In the genomic region with DNA sequence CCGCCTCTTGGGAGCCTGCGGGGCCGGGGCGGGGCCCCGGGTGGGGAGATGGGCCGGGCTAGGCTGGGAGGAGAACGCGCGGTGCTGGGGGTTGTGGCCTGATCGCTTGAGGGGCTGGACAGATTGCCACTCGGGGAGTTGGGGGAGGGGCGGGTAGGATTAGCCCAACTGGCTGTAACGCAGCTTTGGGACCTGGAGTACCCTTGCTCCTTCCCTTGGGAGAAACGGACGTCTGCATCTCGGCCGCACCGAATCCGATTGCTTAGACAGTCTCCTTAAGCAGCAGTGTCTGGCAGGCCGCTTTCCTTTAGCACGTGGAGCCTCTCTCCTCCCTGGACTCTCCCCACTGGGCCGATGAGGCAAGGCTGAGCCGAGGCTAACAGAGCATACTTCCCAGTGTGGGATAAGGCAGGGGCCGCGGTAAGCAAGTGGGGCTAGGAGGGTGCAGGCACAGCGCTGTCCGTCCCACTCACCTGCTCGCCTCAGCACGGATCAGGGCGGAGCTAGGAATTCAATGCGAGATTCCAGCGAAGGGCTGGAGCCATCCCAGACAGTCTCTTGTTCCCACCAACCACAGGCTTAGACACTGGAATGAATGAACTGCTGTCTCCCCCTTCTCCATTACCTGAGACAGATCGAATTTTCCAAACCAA, we compare ENCODE assay signal across 8 cellular contexts. TPM values are rescaled to one million over a fixed set of nuclear protein-coding genes. Genes with fewer than 3 reads are reported as not detected.
DNase-seq lines count a peak whose midpoint lies in the region; ATAC-seq and TF ChIP-seq lines count a peak whose summit lies in the region.

No MANE protein-coding gene starts in this region.

- H3K4me1 Mint-ChIP-seq in activated naive CD8-positive, alpha-beta T cell treated with anti-CD3 and anti-CD28 coated beads, Interleukin-2, amount 50 U/mL, for 24 hours: peaks cover 37% of the 10 kb centered on the region

- no CpG with 5 or more reads among the region's 33 CpGs for WGBS in iPS DF 6.9 (ENCODE audit: insufficient coverage, insufficient read length)
- 3 to 13% methylated on average over 33 of the region's 33 CpGs for WGBS in sigmoid colon, 2 donors

- peak overlapping the region; percentile 90 for H3K4me3 Mint-ChIP-seq in activated naive CD8-positive, alpha-beta T cell treated with anti-CD3 and anti-CD28 coated beads, Interleukin-2, amount 50 U/mL, for 24 hours

- H3K4me3 ChIP-seq in BE2C (ENCODE audit: low read depth, low read length) (peak overlapping the region; percentile 45), iPS DF 6.9 (ENCODE audit: low read length) (peak overlapping the region; percentile 28; the same call in 1 of the 2 replicates), sigmoid colon (peak overlapping the region; percentile 58 to 85 (median 74))

- DNase-seq in BE2C: no peak
- peak; percentile 12 to 71 for DNase-seq in NCI-H187 (lab: John Stamatoyannopoulos, UW)
- DNase-seq in activated naive CD8-positive, alpha-beta T cell treated with anti-CD3 and anti-CD28 coated beads, Interleukin-2, amount 50 U/mL, for 24 hours: no peak
- DNase-seq in iPS DF 6.9 (ENCODE audit: low read depth, low spot score): peak; percentile 60
- DNase-seq in sigmoid colon: no peak
- DNase-seq in NCI-H446 (lab: John Stamatoyannopoulos, UW): no peak

- H3K4me1 ChIP-seq in BE2C: peaks cover 16% of the 10 kb centered on the region
- peaks cover 8% of the 10 kb centered on the region; the same call in 1 of the 2 replicates for H3K4me1 ChIP-seq in iPS DF 6.9 (ENCODE audit: control insufficient read depth, insufficient read depth, low read length)
- H3K4me1 ChIP-seq in sigmoid colon: peaks cover 0 to 33% (median 24%) of the 10 kb centered on the region in 4 donors

- H3K27ac ChIP-seq in iPS DF 6.9 (ENCODE audit: low read length) (peak overlapping the region; percentile 11), sigmoid colon (peak overlapping the region; percentile 87 to 96 (median 91))

- H3K27ac Mint-ChIP-seq in activated naive CD8-positive, alpha-beta T cell treated with anti-CD3 and anti-CD28 coated beads, Interleukin-2, amount 50 U/mL, for 24 hours: peak overlapping the region; percentile 77

- no peaks in the 10 kb centered on the region for H3K27me3 Mint-ChIP-seq in activated naive CD8-positive, alpha-beta T cell treated with anti-CD3 and anti-CD28 coated beads, Interleukin-2, amount 50 U/mL, for 24 hours

- H3K9me3 Mint-ChIP-seq in activated naive CD8-positive, alpha-beta T cell treated with anti-CD3 and anti-CD28 coated beads, Interleukin-2, amount 50 U/mL, for 24 hours: no peaks in the 10 kb centered on the region

- no peaks in the 10 kb centered on the region for H3K9me3 ChIP-seq in BE2C
- H3K9me3 ChIP-seq in iPS DF 6.9 (ENCODE audit: control insufficient read depth, insufficient read depth, low read length): no peaks in the 10 kb centered on the region
- no peaks in the 10 kb centered on the region for H3K9me3 ChIP-seq in sigmoid colon

- ATAC-seq in GM21528 (IDR thresholded peaks at IDR 0.05; ENCODE audit: low FRiP score, unreplicated experiment) (peak; percentile 18), GM21723 (IDR thresholded peaks at IDR 0.05; ENCODE audit: unreplicated experiment) (no peak)
- ATAC-seq in activated naive CD8-positive, alpha-beta T cell treated with anti-CD3 and anti-CD28 coated beads, Interleukin-2, amount 50 U/mL, for 24 hours: peak; percentile 14

- intact Hi-C loops in sigmoid colon (cut with DNase I): loop anchor here (2.0 to 5.0 kb wide), 2 partner anchors 48 to 107 kb away; a partner anchor contains a TSS

- no peak for TF ChIP-seq CTCF in BE2C (IDR thresholded peaks at IDR 0.05; ENCODE audit: low read depth, low read length)
- TF ChIP-seq CTCF in sigmoid colon (IDR thresholded peaks at IDR 0.05): no peak

- H3K27me3 ChIP-seq in BE2C (no peaks in the 10 kb centered on the region), iPS DF 6.9 (ENCODE audit: control insufficient read depth, insufficient read depth, low read length) (no peaks in the 10 kb centered on the region), sigmoid colon (no peaks in the 10 kb centered on the region)

- H3K36me3 ChIP-seq in BE2C (peaks cover 20% of the 10 kb centered on the region), iPS DF 6.9 (ENCODE audit: control insufficient read depth, insufficient read depth, low read length) (0 out of 2 replicates have a peak, but pooled peaks cover under 1% of the 10 kb centered on the region), sigmoid colon (no peaks in the 10 kb centered on the region)

- H3K36me3 Mint-ChIP-seq in activated naive CD8-positive, alpha-beta T cell treated with anti-CD3 and anti-CD28 coated beads, Interleukin-2, amount 50 U/mL, for 24 hours (ENCODE audit: low read depth): peaks cover 18% of the 10 kb centered on the region

- no peak for TF ChIP-seq EP300 in sigmoid colon (IDR thresholded peaks at IDR 0.05)

- TF ChIP-seq POLR2A in sigmoid colon (IDR thresholded peaks at IDR 0.05): no peak

RNA-seq across cellular contexts. Expression of a gene that starts 0.5 kb away (rescaled TPM):
- 313 TPM for polyA plus RNA-seq in BE2C (2012; ENCODE audit: insufficient read depth, insufficient read length, low read depth)
- 10 to 100 TPM; 41.0 to 56.2 (median 44.7) TPM for total RNA-seq in sigmoid colon
- 10 to 100 TPM; 27.0 to 55.1 (median 33.3) TPM for polyA plus RNA-seq in sigmoid colon

RNA-seq across cellular contexts. Expression of a gene that starts 11.1 kb away (rescaled TPM):
- polyA plus RNA-seq in BE2C (2012; ENCODE audit: insufficient read depth, insufficient read length, low read depth): 1.8 TPM
- total RNA-seq in sigmoid colon: 1 to 10 TPM; 1.4 to 2.2 (median 1.6) TPM
- under 1 TPM in 1 of 3 donors, not detected in 2; 0.41 TPM for polyA plus RNA-seq in sigmoid colon

RNA-seq across cellular contexts. Expression of a gene that starts 47.3 kb away (rescaled TPM):
- polyA plus RNA-seq in BE2C (2012; ENCODE audit: insufficient read depth, insufficient read length, low read depth): 30.2 TPM
- total RNA-seq in sigmoid colon: 10 to 100 TPM; 52.0 to 71.3 (median 65.2) TPM
- 10 to 100 TPM; 24.0 to 48.0 (median 25.2) TPM for polyA plus RNA-seq in sigmoid colon

RNA-seq across cellular contexts. Expression of a gene that starts 54.1 kb away (rescaled TPM):
- 6.6 TPM for polyA plus RNA-seq in BE2C (2012; ENCODE audit: insufficient read depth, insufficient read length, low read depth)
- 10 to 100 TPM; 16.1 to 21.6 (median 19.2) TPM for total RNA-seq in sigmoid colon
- 1 to 10 TPM in 1 of 3 donors, under 1 TPM in 1, not detected in 1; 0.46 to 2.0 TPM for polyA plus RNA-seq in sigmoid colon

Comparison
In these comparisons a context has a peak if more than half of its experiments do, and no peak if none do; other contexts are left out.
1. DNase-seq: peak in NCI-H187 (2 of 2) and iPS DF 6.9 (single experiment); none in BE2C (single experiment), activated naive CD8-positive, alpha-beta T cell treated with anti-CD3 and anti-CD28 coated beads, Interleukin-2, amount 50 U/mL, for 24 hours (single experiment), sigmoid colon (single experiment) and NCI-H446 (0 of 2).
2. Peak in every context shown above with its lines, with median percentiles within 50 percentile points of each other: H3K4me3 ChIP-seq.